Comparison of ENCODE assay signal across 9 cellular contexts in genomic region chr2:223674998-223675609, GRCh38.
DNase-seq lines count a peak whose midpoint lies in the region; ATAC-seq, FAIRE-seq and TF ChIP-seq lines count a peak whose summit lies in the region.
"Had no signal": no experiment of that assay in that cellular context is flagged by ENCODE, and none has a peak within 500 bp of the region (broad histone marks: within the 10 kb centered on the region; RNA-seq: fewer than 3 reads in every experiment).

No MANE protein-coding gene starts in this region.

- no peaks in the 10 kb centered on the region for H3K36me3 Mint-ChIP-seq in nephron progenitor cell (ENCODE audit: low read depth)
- H3K36me3 Mint-ChIP-seq in stimulated activated naive B cell treated with anti-CD40 and anti-IgM and Interleukin-4, amounts not matched to agents 10 μg/mL and 1 μg/mL and 100 μg/mL, for 72 hours: no peaks in the 10 kb centered on the region

- H3K27ac Mint-ChIP-seq in nephron progenitor cell: peak overlapping the region; percentile 20
- no peak overlapping the region for H3K27ac Mint-ChIP-seq in stimulated activated naive B cell treated with anti-CD40 and anti-IgM and Interleukin-4, amounts not matched to agents 10 μg/mL and 1 μg/mL and 100 μg/mL, for 72 hours
- H3K27ac Mint-ChIP-seq: dendritic cell treated with granulocyte-macrophage colony-stimulating factor and Interleukin-4, amounts not matched to agents 40 ng/mL and 50 ng/mL, for 4 days had no signal

- no peak overlapping the region for H3K4me3 ChIP-seq in bronchial epithelial cell (ENCODE audit: low read depth, low read length)

- H3K9me3 Mint-ChIP-seq in nephron progenitor cell: no peaks in the 10 kb centered on the region
- peaks cover 6 to 7% of the 10 kb centered on the region in 2 donors for H3K9me3 Mint-ChIP-seq in stimulated activated naive B cell treated with anti-CD40 and anti-IgM and Interleukin-4, amounts not matched to agents 10 μg/mL and 1 μg/mL and 100 μg/mL, for 72 hours
- H3K9me3 Mint-ChIP-seq: dendritic cell treated with granulocyte-macrophage colony-stimulating factor and Interleukin-4, amounts not matched to agents 40 ng/mL and 50 ng/mL, for 4 days had no signal

- no peak for FAIRE-seq in bronchial epithelial cell (lab: Jason Lieb, UNC)

- no peaks in the 10 kb centered on the region for H3K4me1 Mint-ChIP-seq in nephron progenitor cell
- no peaks in the 10 kb centered on the region for H3K4me1 Mint-ChIP-seq in stimulated activated naive B cell treated with anti-CD40 and anti-IgM and Interleukin-4, amounts not matched to agents 10 μg/mL and 1 μg/mL and 100 μg/mL, for 72 hours

- peak; percentile 27 for DNase-seq in Daoy (ENCODE audit: low read depth)
- peak; percentile 37 for DNase-seq in bronchial epithelial cell (ENCODE audit: low read depth)
- DNase-seq in nephron progenitor cell: no peak
- no peak for DNase-seq in stimulated activated naive B cell treated with anti-CD40 and anti-IgM and Interleukin-4, amounts not matched to agents 10 μg/mL and 1 μg/mL and 100 μg/mL, for 72 hours
- no peak for DNase-seq in NCI-H510A (lab: John Stamatoyannopoulos, UW)
- no peak for DNase-seq in NCI-H1092 (lab: John Stamatoyannopoulos, UW)
- no peak for DNase-seq in Right ventricle myocardium inferior (ENCODE audit: missing footprints)

- no peak overlapping the region for H3K4me3 Mint-ChIP-seq in nephron progenitor cell
- H3K4me3 Mint-ChIP-seq in stimulated activated naive B cell treated with anti-CD40 and anti-IgM and Interleukin-4, amounts not matched to agents 10 μg/mL and 1 μg/mL and 100 μg/mL, for 72 hours: no peak overlapping the region
- H3K4me3 Mint-ChIP-seq: dendritic cell treated with granulocyte-macrophage colony-stimulating factor and Interleukin-4, amounts not matched to agents 40 ng/mL and 50 ng/mL, for 4 days had no signal

- H3K36me3 ChIP-seq in bronchial epithelial cell (ENCODE audit: control insufficient read depth, insufficient read depth, low read length): no peaks in the 10 kb centered on the region

- H3K27me3 ChIP-seq in bronchial epithelial cell (ENCODE audit: control insufficient read depth, insufficient read depth, low read length): no peaks in the 10 kb centered on the region

- ATAC-seq in stimulated activated naive B cell treated with anti-CD40 and anti-IgM and Interleukin-4, amounts not matched to agents 10 μg/mL and 1 μg/mL and 100 μg/mL, for 72 hours (replicated peaks): no peak
- ATAC-seq in Right ventricle myocardium inferior: no peak

- peak; percentile 64 for TF ChIP-seq CTCF in LNCAP (IDR thresholded peaks at IDR 0.05)
- TF ChIP-seq CTCF in bronchial epithelial cell (IDR thresholded peaks at IDR 0.05; ENCODE audit: insufficient read depth, low read length, severe bottlenecking): peak; percentile 52
- TF ChIP-seq CTCF in nephron progenitor cell (IDR thresholded peaks at IDR 0.05): peak; percentile 40

- H3K27me3 Mint-ChIP-seq in nephron progenitor cell (ENCODE audit: low read depth, poor library complexity): no peaks in the 10 kb centered on the region
- H3K27me3 Mint-ChIP-seq in stimulated activated naive B cell treated with anti-CD40 and anti-IgM and Interleukin-4, amounts not matched to agents 10 μg/mL and 1 μg/mL and 100 μg/mL, for 72 hours: peaks cover 2 to 10% of the 10 kb centered on the region in 2 donors

- intact Hi-C loops in Right ventricle myocardium inferior (cut with DNase I): no loop called here

Comparison
In these comparisons a context has a peak if more than half of its experiments do, and no peak if none do; other contexts are left out.
1. DNase-seq: peak in Daoy (single experiment) and bronchial epithelial cell (single experiment); none in nephron progenitor cell (single experiment), stimulated activated naive B cell treated with anti-CD40 and anti-IgM and Interleukin-4, amounts not matched to agents 10 μg/mL and 1 μg/mL and 100 μg/mL, for 72 hours (single experiment), NCI-H510A (single experiment), NCI-H1092 (single experiment) and Right ventricle myocardium inferior (single experiment).
2. Peak in every context shown above with its lines, with median percentiles within 50 percentile points of each other: CTCF ChIP-seq.